In the genomic region with DNA sequence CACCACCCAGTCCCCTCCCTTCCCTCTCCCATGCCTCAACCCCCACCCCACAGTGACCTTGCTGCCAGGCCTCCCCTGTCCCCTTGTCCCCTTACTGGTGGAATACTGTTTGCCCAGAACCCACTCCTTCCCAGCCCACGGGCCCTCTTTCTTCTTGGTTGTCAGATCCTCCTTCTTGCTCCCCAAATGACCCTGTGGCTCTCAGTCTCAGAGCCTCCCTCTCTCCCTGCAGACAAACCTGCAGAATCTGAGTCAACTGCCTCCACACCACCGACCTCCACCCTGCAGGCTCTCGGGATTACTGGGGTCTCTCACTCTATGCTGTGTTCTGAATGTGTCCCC, we compare ENCODE assay signal across 24 cellular contexts. TPM values are rescaled to one million over a fixed set of nuclear protein-coding genes. Genes with fewer than 3 reads are reported as not detected.
"Had no signal": no experiment of that assay in that cellular context is flagged by ENCODE, and none has a peak within 500 bp of the region (broad histone marks: within the 10 kb centered on the region; RNA-seq: fewer than 3 reads in every experiment).

No MANE protein-coding gene starts in this region.

- H3K27ac Mint-ChIP-seq: activated CD4-positive, alpha-beta memory T cell treated with anti-CD3 and anti-CD28 coated beads for 36 hours; activated CD4-positive, alpha-beta T cell treated with anti-CD3 and anti-CD28 coated beads, Interleukin-2, amount 10 ng/mL, durations not matched to agents 24 days and 14 days; activated naive CD4-positive, alpha-beta T cell treated with anti-CD3 and anti-CD28 coated beads, Interleukin-2, amount 50 U/mL, for 24 hours; activated naive CD8-positive, alpha-beta T cell treated with anti-CD3 and anti-CD28 coated beads, Interleukin-2, amount 50 U/mL, for 24 hours; activated T-helper 17 cell treated with anti-CD3 and anti-CD28 coated beads, Interleukin-2, amount 50 U/mL, for 72 hours; stimulated activated naive CD8-positive, alpha-beta T cell treated with anti-CD3 and anti-CD28 coated beads, Interleukin-15, amount 100 ng/mL, for 72 hours had no signal

- H3K27me3 ChIP-seq: heart right ventricle had no signal

- H3K4me1 Mint-ChIP-seq: activated CD4-positive, alpha-beta T cell treated with anti-CD3 and anti-CD28 coated beads, Interleukin-2, amount 10 ng/mL, durations not matched to agents 24 days and 14 days; activated naive CD4-positive, alpha-beta T cell treated with anti-CD3 and anti-CD28 coated beads, Interleukin-2, amount 50 U/mL, for 24 hours; activated naive CD8-positive, alpha-beta T cell treated with anti-CD3 and anti-CD28 coated beads, Interleukin-2, amount 50 U/mL, for 24 hours; activated T-helper 17 cell treated with anti-CD3 and anti-CD28 coated beads, Interleukin-2, amount 50 U/mL, for 72 hours; stimulated activated naive CD8-positive, alpha-beta T cell treated with anti-CD3 and anti-CD28 coated beads, Interleukin-15, amount 100 ng/mL, for 72 hours had no signal

- H3K36me3 ChIP-seq: esophagus squamous epithelium, lower lobe of right lung had no signal

- H3K27me3 Mint-ChIP-seq: activated CD4-positive, alpha-beta T cell treated with anti-CD3 and anti-CD28 coated beads, Interleukin-2, amount 10 ng/mL, durations not matched to agents 24 days and 14 days had no signal

- H3K27ac ChIP-seq: epithelial cell of prostate, esophagus squamous epithelium, heart right ventricle, lower lobe of right lung, skin epidermis had no signal

- ATAC-seq: activated naive CD8-positive, alpha-beta T cell treated with anti-CD3 and anti-CD28 coated beads, Interleukin-2, amount 50 U/mL, for 24 hours; activated T-cell treated with anti-CD3 and anti-CD28 coated beads, Interleukin-2, amount 50 U/mL, for 4 hours; activated T-helper 17 cell treated with anti-CD3 and anti-CD28 coated beads, Interleukin-2, amount 50 U/mL, for 72 hours; heart right ventricle; SK-N-SH treated with all-trans-retinoic acid at 6 μM for 48 hours; stimulated activated naive CD8-positive, alpha-beta T cell treated with anti-CD3 and anti-CD28 coated beads, Interleukin-15, amount 100 ng/mL, for 72 hours had no signal

- DNase-seq: activated CD4-positive, alpha-beta memory T cell treated with anti-CD3 and anti-CD28 coated beads for 36 hours; activated CD4-positive, alpha-beta T cell treated with anti-CD3 and anti-CD28 coated beads, Interleukin-2, amount 10 ng/mL, durations not matched to agents 24 days and 14 days; activated CD4-positive, CD25-positive, alpha-beta regulatory T cell treated with anti-CD3 and anti-CD28 coated beads, Interleukin-2, amount 50 U/mL, for 72 hours; activated CD8-positive, alpha-beta memory T cell treated with anti-CD3 and anti-CD28 coated beads, Interleukin-2, amount 50 U/mL, for 4 hours; activated naive CD8-positive, alpha-beta T cell treated with anti-CD3 and anti-CD28 coated beads, Interleukin-2, amount 50 U/mL, for 24 hours; activated T-cell treated with anti-CD3 and anti-CD28 coated beads, Interleukin-2, amount 50 U/mL, for 4 hours; amygdala; caudate nucleus; cortex of kidney; esophagus squamous epithelium; foreskin melanocyte; heart right ventricle; lower lobe of right lung; stimulated activated CD4-positive, alpha-beta T cell treated with anti-CD3 and anti-CD28 coated beads, Interleukin-12 subunit alpha, Interleukin-12 subunit beta, amount 100 ng/mL, for 4 hours; stimulated activated CD4-positive, alpha-beta T cell treated with anti-CD3 and anti-CD28 coated beads, Interleukin-4, amount 100 ng/mL, for 1 hour; stimulated activated naive CD8-positive, alpha-beta T cell treated with anti-CD3 and anti-CD28 coated beads, Interleukin-15, amount 100 ng/mL, for 72 hours; substantia nigra; T-helper 2 cell had no signal

- H3K36me3 Mint-ChIP-seq: activated CD4-positive, alpha-beta memory T cell treated with anti-CD3 and anti-CD28 coated beads for 36 hours; activated naive CD4-positive, alpha-beta T cell treated with anti-CD3 and anti-CD28 coated beads, Interleukin-2, amount 50 U/mL, for 24 hours had no signal

- H3K4me3 Mint-ChIP-seq: activated CD4-positive, alpha-beta memory T cell treated with anti-CD3 and anti-CD28 coated beads for 36 hours; activated CD4-positive, alpha-beta T cell treated with anti-CD3 and anti-CD28 coated beads, Interleukin-2, amount 10 ng/mL, durations not matched to agents 24 days and 14 days; activated naive CD4-positive, alpha-beta T cell treated with anti-CD3 and anti-CD28 coated beads, Interleukin-2, amount 50 U/mL, for 24 hours; activated naive CD8-positive, alpha-beta T cell treated with anti-CD3 and anti-CD28 coated beads, Interleukin-2, amount 50 U/mL, for 24 hours; activated T-cell treated with anti-CD3 and anti-CD28 coated beads, Interleukin-2, amount 50 U/mL, for 4 hours; activated T-helper 17 cell treated with anti-CD3 and anti-CD28 coated beads, Interleukin-2, amount 50 U/mL, for 72 hours; stimulated activated naive CD8-positive, alpha-beta T cell treated with anti-CD3 and anti-CD28 coated beads, Interleukin-15, amount 100 ng/mL, for 72 hours had no signal

- H3K4me3 ChIP-seq: esophagus squamous epithelium, heart right ventricle, lower lobe of right lung, skin epidermis had no signal

- H3K9me3 Mint-ChIP-seq: activated CD4-positive, alpha-beta memory T cell treated with anti-CD3 and anti-CD28 coated beads for 36 hours; activated CD4-positive, alpha-beta T cell treated with anti-CD3 and anti-CD28 coated beads, Interleukin-2, amount 10 ng/mL, durations not matched to agents 24 days and 14 days; activated naive CD4-positive, alpha-beta T cell treated with anti-CD3 and anti-CD28 coated beads, Interleukin-2, amount 50 U/mL, for 24 hours; activated naive CD8-positive, alpha-beta T cell treated with anti-CD3 and anti-CD28 coated beads, Interleukin-2, amount 50 U/mL, for 24 hours; activated T-cell treated with anti-CD3 and anti-CD28 coated beads, Interleukin-2, amount 50 U/mL, for 4 hours; activated T-helper 17 cell treated with anti-CD3 and anti-CD28 coated beads, Interleukin-2, amount 50 U/mL, for 72 hours; stimulated activated naive CD8-positive, alpha-beta T cell treated with anti-CD3 and anti-CD28 coated beads, Interleukin-15, amount 100 ng/mL, for 72 hours had no signal

- H3K9me3 ChIP-seq: esophagus squamous epithelium, heart right ventricle, lower lobe of right lung had no signal

RNA-seq across cellular contexts. Expression of a gene that starts 47.5 kb away (rescaled TPM):
- total RNA-seq: activated CD4-positive, alpha-beta T cell treated with anti-CD3 and anti-CD28 coated beads, Interleukin-2, amount 10 ng/mL, durations not matched to agents 24 days and 14 days; activated CD8-positive, alpha-beta memory T cell treated with anti-CD3 and anti-CD28 coated beads for 36 hours had no signal
